Comparison of ENCODE assay signal across 9 cellular contexts in the genomic region with DNA sequence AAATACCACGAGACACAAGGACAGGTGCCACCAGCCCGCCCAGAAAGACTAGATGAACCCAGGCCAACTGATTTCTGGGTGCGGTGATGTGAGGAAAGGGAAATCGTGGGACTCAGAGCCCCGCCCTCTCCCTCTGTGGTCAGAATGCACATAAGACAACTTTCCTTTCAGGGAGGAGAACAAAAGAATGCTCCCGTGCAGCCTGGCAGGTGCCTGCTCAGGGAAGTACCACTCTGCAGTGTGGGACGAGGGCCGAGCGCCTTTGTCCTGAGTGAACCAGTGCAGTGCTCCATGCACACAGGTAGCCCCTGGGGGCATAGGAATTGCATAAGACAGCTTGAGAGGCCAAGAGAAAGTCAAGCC.
A peak's percentile ranks its signal among the peaks of the same experiment; 100 is the strongest.
DNase-seq lines count a peak whose midpoint lies in the region; ATAC-seq and TF ChIP-seq lines count a peak whose summit lies in the region.
"Had no signal": no experiment of that assay in that cellular context is flagged by ENCODE, and none has a peak within 500 bp of the region (broad histone marks: within the 10 kb centered on the region; RNA-seq: fewer than 3 reads in every experiment).

No MANE protein-coding gene starts in this region.

- peak overlapping the region; percentile 32; the same call in 1 of the 2 replicates for H3K9ac ChIP-seq in BLaER1

- no peaks in the 10 kb centered on the region for H4K20me1 ChIP-seq in BLaER1

- peaks cover 6% of the 10 kb centered on the region; the same call in 1 of the 2 replicates for H3K9me3 ChIP-seq in BLaER1
- no peaks in the 10 kb centered on the region for H3K9me3 ChIP-seq in lower lobe of right lung

- peaks cover 10% of the 10 kb centered on the region for H3K9me3 Mint-ChIP-seq in nephron progenitor cell

- H3K27ac ChIP-seq in BLaER1 (peak overlapping the region; percentile 44; the same call in 1 of the 2 replicates), lower lobe of right lung (no peak overlapping the region)
- H3K27ac ChIP-seq: RWPE1 had no signal

- H3K4me1 ChIP-seq in BLaER1 (peaks cover 55% of the 10 kb centered on the region), lower lobe of right lung (peaks cover 33% of the 10 kb centered on the region)

- DNase-seq in activated T-cell treated with anti-CD3 and anti-CD28 coated beads for 24 hours (ENCODE audit: low read depth) (peak; percentile 44), lower lobe of right lung (peak; percentile 54), nucleus accumbens (lab: John Stamatoyannopoulos, UW) (no peak), retina (no peak), nephron progenitor cell (no peak)

- peaks cover 19% of the 10 kb centered on the region for H3K4me1 Mint-ChIP-seq in nephron progenitor cell

- H3K27ac Mint-ChIP-seq in nephron progenitor cell: no peak overlapping the region

- H3K36me3 ChIP-seq in BLaER1 (no peaks in the 10 kb centered on the region), lower lobe of right lung (peaks cover under 1% of the 10 kb centered on the region)

- H3K36me3 Mint-ChIP-seq in nephron progenitor cell (ENCODE audit: low read depth): no peaks in the 10 kb centered on the region

- TF ChIP-seq CTCF in lower lobe of right lung (IDR thresholded peaks at IDR 0.05) (no peak), nephron progenitor cell (IDR thresholded peaks at IDR 0.05) (no peak)

- H3K4me3 Mint-ChIP-seq in nephron progenitor cell: no peak overlapping the region

- H3K4me2 ChIP-seq in BLaER1: peak overlapping the region; percentile 79

- peak; percentile 41 for ATAC-seq in HG03432 (IDR thresholded peaks at IDR 0.05; ENCODE audit: unreplicated experiment)
- ATAC-seq in lower lobe of right lung: peak; percentile 16 to 49
- ATAC-seq in HG03159 (IDR thresholded peaks at IDR 0.05; ENCODE audit: unreplicated experiment): no peak

- intact Hi-C loops in lower lobe of right lung (cut with DNase I): no loop called here

- peaks cover 8% of the 10 kb centered on the region for H3K27me3 Mint-ChIP-seq in nephron progenitor cell (ENCODE audit: low read depth, poor library complexity)

- H3K4me3 ChIP-seq in BLaER1 (no peak overlapping the region), lower lobe of right lung (no peak overlapping the region)

- H3K27me3 ChIP-seq in BLaER1 (no peaks in the 10 kb centered on the region), lower lobe of right lung (ENCODE audit: low read depth) (no peaks in the 10 kb centered on the region)

Comparison
In these comparisons a context has a peak if more than half of its experiments do, and no peak if none do; other contexts are left out.
1. DNase-seq: peak in activated T-cell treated with anti-CD3 and anti-CD28 coated beads for 24 hours (single experiment) and lower lobe of right lung (single experiment); none in nucleus accumbens (0 of 56), retina (single experiment) and nephron progenitor cell (single experiment).